Comparison of ENCODE assay signal across 1 cellular context in the genomic region with DNA sequence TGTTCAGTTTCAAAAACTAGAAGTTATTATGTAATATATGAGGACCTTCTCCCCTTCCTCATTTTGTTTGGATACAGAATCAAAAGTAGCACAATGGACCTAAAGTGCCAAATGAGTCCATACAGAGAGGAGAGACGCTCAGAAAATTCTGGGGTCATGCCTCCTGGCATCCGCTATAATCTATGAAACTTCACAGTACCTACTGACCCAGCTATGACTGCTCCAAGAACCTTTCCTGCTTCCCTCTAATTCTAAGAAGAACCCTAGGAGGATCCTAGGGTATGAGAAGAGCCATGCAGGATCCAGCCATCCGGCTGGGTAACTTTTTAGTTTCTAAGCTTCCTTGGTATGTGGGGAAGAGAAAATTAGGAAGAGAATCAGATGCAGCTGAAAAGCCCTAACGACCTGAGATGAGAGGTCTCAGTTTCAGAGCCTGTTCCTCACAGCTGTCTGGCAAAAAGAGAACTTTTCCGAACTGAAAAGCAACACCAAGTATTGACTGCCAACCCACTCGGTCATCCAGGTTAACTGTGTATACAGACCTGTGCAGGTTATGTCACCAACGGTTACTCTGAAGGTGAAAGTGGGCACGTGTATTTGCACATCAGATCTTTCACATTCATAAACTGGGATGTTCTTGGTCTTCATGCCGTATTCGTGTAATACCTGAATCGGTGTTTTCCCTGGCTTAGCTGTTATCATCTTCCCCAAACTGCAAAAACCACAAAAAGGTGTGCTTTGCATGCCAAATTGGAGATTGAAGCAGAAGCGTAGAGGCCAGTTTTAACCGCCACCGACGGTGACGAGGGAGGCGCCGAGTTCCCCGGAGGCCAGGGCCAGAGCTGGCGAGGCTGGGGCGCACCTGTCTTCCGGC.
TF ChIP-seq lines count a peak whose summit lies in the region.

No MANE protein-coding gene starts in this region.

TF ChIP-seq in HepG2, 621 proteins besides CTCF, POLR2A, EP300 and RAD21 (continued from another document):
- TF ChIP-seq, protein P1, sequence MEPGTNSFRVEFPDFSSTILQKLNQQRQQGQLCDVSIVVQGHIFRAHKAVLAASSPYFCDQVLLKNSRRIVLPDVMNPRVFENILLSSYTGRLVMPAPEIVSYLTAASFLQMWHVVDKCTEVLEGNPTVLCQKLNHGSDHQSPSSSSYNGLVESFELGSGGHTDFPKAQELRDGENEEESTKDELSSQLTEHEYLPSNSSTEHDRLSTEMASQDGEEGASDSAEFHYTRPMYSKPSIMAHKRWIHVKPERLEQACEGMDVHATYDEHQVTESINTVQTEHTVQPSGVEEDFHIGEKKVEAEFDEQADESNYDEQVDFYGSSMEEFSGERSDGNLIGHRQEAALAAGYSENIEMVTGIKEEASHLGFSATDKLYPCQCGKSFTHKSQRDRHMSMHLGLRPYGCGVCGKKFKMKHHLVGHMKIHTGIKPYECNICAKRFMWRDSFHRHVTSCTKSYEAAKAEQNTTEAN (CRISPR knock-in tag; conservative IDR thresholded peaks at IDR 0.05) = no peak
- TF ChIP-seq ZC3H13 (CRISPR knock-in tag; IDR thresholded peaks at IDR 0.05) = peak; percentile 8; the same call in 1 of the 2 replicates
- TF ChIP-seq ZNF549 (CRISPR knock-in tag; IDR thresholded peaks at IDR 0.05) = no peak
- TF ChIP-seq SNAPC5 (CRISPR knock-in tag; IDR thresholded peaks at IDR 0.05; ENCODE audit: borderline replicate concordance) = 0 out of 2 replicates have a peak, but pooled peaks have one; percentile 48
- TF ChIP-seq, protein P2, sequence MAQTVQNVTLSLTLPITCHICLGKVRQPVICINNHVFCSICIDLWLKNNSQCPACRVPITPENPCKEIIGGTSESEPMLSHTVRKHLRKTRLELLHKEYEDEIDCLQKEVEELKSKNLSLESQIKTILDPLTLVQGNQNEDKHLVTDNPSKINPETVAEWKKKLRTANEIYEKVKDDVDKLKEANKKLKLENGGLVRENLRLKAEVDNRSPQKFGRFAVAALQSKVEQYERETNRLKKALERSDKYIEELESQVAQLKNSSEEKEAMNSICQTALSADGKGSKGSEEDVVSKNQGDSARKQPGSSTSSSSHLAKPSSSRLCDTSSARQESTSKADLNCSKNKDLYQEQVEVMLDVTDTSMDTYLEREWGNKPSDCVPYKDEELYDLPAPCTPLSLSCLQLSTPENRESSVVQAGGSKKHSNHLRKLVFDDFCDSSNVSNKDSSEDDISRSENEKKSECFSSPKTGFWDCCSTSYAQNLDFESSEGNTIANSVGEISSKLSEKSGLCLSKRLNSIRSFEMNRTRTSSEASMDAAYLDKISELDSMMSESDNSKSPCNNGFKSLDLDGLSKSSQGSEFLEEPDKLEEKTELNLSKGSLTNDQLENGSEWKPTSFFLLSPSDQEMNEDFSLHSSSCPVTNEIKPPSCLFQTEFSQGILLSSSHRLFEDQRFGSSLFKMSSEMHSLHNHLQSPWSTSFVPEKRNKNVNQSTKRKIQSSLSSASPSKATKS (CRISPR knock-in tag; IDR thresholded peaks at IDR 0.05) = peak; percentile 50; the same call in 1 of the 2 replicates
- no peak for TF ChIP-seq ARNTL (CRISPR knock-in tag; IDR thresholded peaks at IDR 0.05)
